Comparison of ENCODE assay signal across 8 cellular contexts in genomic region chr17:63741251-63742049, GRCh38. TPM values are rescaled to one million over a fixed set of nuclear protein-coding genes. Genes with fewer than 3 reads are reported as not detected.
DNase-seq lines count a peak whose midpoint lies in the region; ATAC-seq and TF ChIP-seq lines count a peak whose summit lies in the region.

Gene STRADA (minus strand): TSS chr17:63741799. CDS start chr17:63728369, 13,430 bp downstream.

- 2% methylated on average over 33 of the region's 70 CpGs for WGBS in SK-N-SH (ENCODE audit: low lambda C conversion rate)
- WGBS in testis, 2 donors = 0% methylated on average over 25 to 47 of the region's 70 CpGs

- intact Hi-C loops in testis (cut with DNase I; ENCODE audit: low total_unique reads) = no loop called here

- TF ChIP-seq RAD21 in SK-N-SH (IDR thresholded peaks at IDR 0.05; ENCODE audit: low read length) = peak; percentile 13; the same call in 1 of the 2 replicates

- H3K27ac ChIP-seq in SK-N-SH (ENCODE audit: low read depth in 2 of 2, low read length in 1 of 2) (peak within 1 kb of the TSS; percentile 75 to 98), testis (peak within 1 kb of the TSS; percentile 66 to 87)

- no peaks in the 10 kb centered on the region for H3K27me3 Mint-ChIP-seq in activated naive CD4-positive, alpha-beta T cell treated with anti-CD3 and anti-CD28 coated beads, Interleukin-2, amount 50 U/mL, for 24 hours

- H3K4me3 Mint-ChIP-seq in activated naive CD4-positive, alpha-beta T cell treated with anti-CD3 and anti-CD28 coated beads, Interleukin-2, amount 50 U/mL, for 24 hours = peak within 1 kb of the TSS; percentile 95

- no peaks in the 10 kb centered on the region for H3K36me3 Mint-ChIP-seq in activated naive CD4-positive, alpha-beta T cell treated with anti-CD3 and anti-CD28 coated beads, Interleukin-2, amount 50 U/mL, for 24 hours

- H3F3A ChIP-seq in SK-N-SH (replicated peaks; ENCODE audit: insufficient read depth) = peaks cover 28% of the 10 kb centered on the region

- H3K27ac Mint-ChIP-seq in activated naive CD4-positive, alpha-beta T cell treated with anti-CD3 and anti-CD28 coated beads, Interleukin-2, amount 50 U/mL, for 24 hours = peak within 1 kb of the TSS; percentile 99

- peak within 1 kb of the TSS; percentile 76 for H3K9ac ChIP-seq in SK-N-SH

- CTCF ChIA-PET in SK-N-SH (lab: Yijun Ruan, JAX) = interaction anchor here (0.6 to 1.6 kb wide), 5 partner anchors 14 to 129 kb away, joined by 3 to 6 read pairs (median 3); no protein-coding TSS in a partner anchor

- peak; percentile 32 for TF ChIP-seq POLR2A in testis (IDR thresholded peaks at IDR 0.05)

- H3K4me3 ChIP-seq in SK-N-SH (ENCODE audit: low read depth in 2 of 2, low read length in 1 of 2) = peak within 1 kb of the TSS; percentile 77 to 83
- H3K4me3 ChIP-seq in testis = peak within 1 kb of the TSS; percentile 77 to 80

- peak in 1 of 2 experiments; percentile 54; a peak in 3 of 4 replicates for TF ChIP-seq EP300 in SK-N-SH (IDR thresholded peaks at IDR 0.05; ENCODE audit: borderline replicate concordance in 1 of 2, low read depth in 1 of 2, low read length in 1 of 2)

- TF ChIP-seq CTCF in SK-N-SH (IDR thresholded peaks at IDR 0.05) = no peak
- no peak for TF ChIP-seq CTCF in omental fat pad (IDR thresholded peaks at IDR 0.05)
- no peak for TF ChIP-seq CTCF in testis (IDR thresholded peaks at IDR 0.05)

- ATAC-seq in HG02571 (IDR thresholded peaks at IDR 0.05; ENCODE audit: unreplicated experiment) = peak; percentile 81
- ATAC-seq in omental fat pad (ENCODE audit: low FRiP score) = peak; percentile 99

- H2AFZ ChIP-seq in SK-N-SH (ENCODE audit: low read depth) = peak within 1 kb of the TSS; percentile 80

- H3K4me1 ChIP-seq in SK-N-SH (ENCODE audit: control insufficient read depth in 1 of 2, insufficient read depth in 2 of 2, low read depth in 1 of 2, low read length in 1 of 2) = peaks cover 5 to 6% of the 10 kb centered on the region in 2 experiments; a peak in 3 of 4 replicates
- H3K4me1 ChIP-seq in testis = peaks cover 7% of the 10 kb centered on the region

- no peaks in the 10 kb centered on the region for H3K9me3 Mint-ChIP-seq in activated naive CD4-positive, alpha-beta T cell treated with anti-CD3 and anti-CD28 coated beads, Interleukin-2, amount 50 U/mL, for 24 hours

- H3K9me3 ChIP-seq in SK-N-SH (no peaks in the 10 kb centered on the region), testis (no peaks in the 10 kb centered on the region)

- no peaks in the 10 kb centered on the region for H3K9me2 ChIP-seq in SK-N-SH

- peak; percentile 89 for DNase-seq in GM04504 (ENCODE audit: low read depth)
- DNase-seq in NCI-H1048 (lab: John Stamatoyannopoulos, UW) = peak; percentile 94
- peak; percentile 100 for DNase-seq in SK-N-SH
- peak; percentile 56 for DNase-seq in glomerular endothelial cell (ENCODE audit: extremely low read depth, low read depth, low spot score)
- peak; percentile 89 for DNase-seq in omental fat pad (ENCODE audit: low spot score)
- peak; percentile 99 for DNase-seq in testis

- no peaks in the 10 kb centered on the region for H3K27me3 ChIP-seq in SK-N-SH (ENCODE audit: insufficient read depth)
- H3K27me3 ChIP-seq in testis = no peaks in the 10 kb centered on the region

- H3K36me3 ChIP-seq in SK-N-SH (replicated peaks in 1 of 2; ENCODE audit: control insufficient read depth in 1 of 2, insufficient read depth in 2 of 2, low read length in 1 of 2) (peaks cover 21 to 24% of the 10 kb centered on the region in 2 experiments), testis (ENCODE audit: low read depth, missing control alignments) (no peaks in the 10 kb centered on the region)

- peak within 1 kb of the TSS; percentile 84 for H3K4me2 ChIP-seq in SK-N-SH

- H3K4me1 Mint-ChIP-seq in activated naive CD4-positive, alpha-beta T cell treated with anti-CD3 and anti-CD28 coated beads, Interleukin-2, amount 50 U/mL, for 24 hours = peaks cover 21% of the 10 kb centered on the region

- POLR2A ChIA-PET in SK-N-SH (lab: Yijun Ruan, JAX) = interaction anchor here (0.6 to 1.6 kb wide), 9 partner anchors 19 to 120 kb away, joined by 3 to 15 read pairs (median 3); partner anchors contain the start of genes CCDC47, DDX42, MAP3K3 and SMARCD2

- peaks cover 37% of the 10 kb centered on the region for H3K79me2 ChIP-seq in SK-N-SH (ENCODE audit: insufficient read depth)

- no peaks in the 10 kb centered on the region for H4K20me1 ChIP-seq in SK-N-SH (ENCODE audit: insufficient read depth)

TF ChIP-seq in SK-N-SH, 30 proteins besides CTCF, POLR2A, EP300 and RAD21 (continues in another document):
- TF ChIP-seq CHD2 (IDR thresholded peaks at IDR 0.05; ENCODE audit: low read length, partially characterized antibody) (peak; percentile 92), GABPA (IDR thresholded peaks at IDR 0.05; ENCODE audit: low read depth) (peak; percentile 79), GATA2 (CRISPR knock-in tag; IDR thresholded peaks at IDR 0.05) (no peak), FOXJ3 (CRISPR knock-in tag; IDR thresholded peaks at IDR 0.05) (no peak; the same call in 1 of the 2 replicates), SIN3A (IDR thresholded peaks at IDR 0.05; ENCODE audit: borderline replicate concordance, low read depth, low read length) (peak; percentile 91), USF1 (IDR thresholded peaks at IDR 0.05; ENCODE audit: borderline replicate concordance, low read depth) (no peak; the same call in none of the 2 replicates), POLR2AphosphoS5 (IDR thresholded peaks at IDR 0.05; ENCODE audit: low read depth, low read length) (peak; percentile 97), RXRA (IDR thresholded peaks at IDR 0.05; ENCODE audit: borderline replicate concordance, low read depth) (no peak), REST (IDR thresholded peaks at IDR 0.05; ENCODE audit: low read depth, low read length) (no peak), FOSL2 (IDR thresholded peaks at IDR 0.05; ENCODE audit: borderline replicate concordance, low read depth) (no peak), USF2 (IDR thresholded peaks at IDR 0.05; ENCODE audit: borderline replicate concordance, low read depth, low read length) (no peak), ZBTB33 (IDR thresholded peaks at IDR 0.05; ENCODE audit: borderline replicate concordance, low read depth) (no peak; the same call in 1 of the 2 replicates)

RNA-seq across cellular contexts. Expression of gene STRADA, which starts in this region (rescaled TPM):
- polyA plus RNA-seq in SK-N-SH (2012; rRNA removed) (37.3 and 45.0 TPM in 2 replicates), testis (ENCODE audit: insufficient read depth, low read depth, low replicate concordance) (142 TPM)
- polyA plus RNA-seq in SK-N-SH (2012; cell fraction: cytosol; rRNA removed) = 24.8 and 31.1 TPM in 2 replicates
- polyA plus RNA-seq in SK-N-SH (2012; cell fraction: nucleus; rRNA removed) = 159 and 201 TPM in 2 replicates
- total RNA-seq in glomerular endothelial cell (23.3 and 34.2 TPM in 2 replicates), omental fat pad (10 to 100 TPM; 16.5 to 32.3 (median 22.4) TPM), testis (10 to 100 TPM; 55.3 to 78.7 TPM)

Comparison
In these comparisons a context has a peak if more than half of its experiments do, and no peak if none do; other contexts are left out.
1. Peak in every context shown above with its lines: DNase-seq, ATAC-seq, H3K4me3 ChIP-seq and H3K27ac ChIP-seq.